8 cellular contexts compared by ENCODE assay signal in the genomic region with DNA sequence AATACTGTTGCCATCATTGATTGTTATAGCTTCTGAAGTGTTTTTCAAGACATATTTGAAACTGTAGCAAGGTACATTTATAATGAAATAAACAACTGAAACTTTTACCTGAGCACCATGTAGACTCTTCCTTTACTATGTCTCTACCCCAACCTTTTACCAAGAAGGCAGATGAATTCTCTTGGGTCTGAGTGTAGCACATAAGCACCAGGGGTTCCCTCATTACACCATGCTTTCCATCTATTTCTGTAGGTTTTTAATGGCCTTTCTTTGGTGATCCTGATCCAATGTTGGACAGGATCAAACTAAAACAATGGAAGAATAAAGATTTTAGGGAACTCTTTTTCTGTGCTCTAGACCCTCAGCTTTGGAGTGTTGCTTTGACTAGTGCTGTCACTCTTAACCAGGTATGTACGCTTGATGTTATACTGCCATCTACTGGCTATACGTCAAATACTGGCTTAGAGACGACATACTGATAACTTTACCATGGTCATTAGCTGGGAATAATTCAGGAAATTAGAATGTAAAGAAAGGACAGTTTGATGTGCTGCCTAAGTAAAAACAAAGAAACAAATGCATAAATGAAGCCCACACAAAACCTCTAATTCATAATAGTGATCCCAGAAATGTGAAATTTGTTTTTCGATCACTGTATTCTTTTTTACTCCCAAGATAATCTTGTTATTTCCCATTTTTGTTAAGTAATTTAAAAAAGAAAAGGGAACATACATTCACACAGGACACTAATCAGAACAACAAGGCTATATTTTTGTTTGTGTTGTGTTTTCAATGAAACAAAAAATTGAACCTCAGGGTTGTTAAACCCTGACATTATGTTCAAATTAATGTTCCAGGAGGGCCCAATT. TPM values are rescaled to one million over a fixed set of nuclear protein-coding genes. Genes with fewer than 3 reads are reported as not detected.
DNase-seq lines count a peak whose midpoint lies in the region; ATAC-seq, FAIRE-seq and TF ChIP-seq lines count a peak whose summit lies in the region.

No MANE protein-coding gene starts in this region.

- POLR2A ChIA-PET in A549 (lab: Yijun Ruan, JAX) (interaction anchor here (0.5 to 0.7 kb wide), 2 partner anchors 486 to 609 kb away, joined by 5 to 6 read pairs; no protein-coding TSS in a partner anchor), HEK293T (lab: Yijun Ruan, JAX) (no interaction called here), RWPE1 (lab: Yijun Ruan, JAX; ENCODE audit: low non-redundant PET) (no interaction called here)

- TF ChIP-seq CTCF in A549 (IDR thresholded peaks at IDR 0.05) = peak; percentile 92
- TF ChIP-seq CTCF in GM12864 (IDR thresholded peaks at IDR 0.05; ENCODE audit: low read depth, low read length, missing control alignments) = peak; percentile 75
- peak; percentile 96 for TF ChIP-seq CTCF in RWPE1 (conservative IDR thresholded peaks at IDR 0.05; ENCODE audit: low read depth)

- H3K4me2 ChIP-seq in A549 = no peak overlapping the region

- TF ChIP-seq RAD21 in A549 (conservative IDR thresholded peaks at IDR 0.05 in 1 of 2, IDR thresholded peaks at IDR 0.05 in 1 of 2) = peak; percentile 91 to 95

- TF ChIP-seq EP300 in A549 (IDR thresholded peaks at IDR 0.05) = no peak

- H3K4me3 ChIP-seq in A549 = no peak overlapping the region
- H3K4me3 ChIP-seq in GM12864 (ENCODE audit: low read depth, low read length) = no peak overlapping the region

- H3K9me3 ChIP-seq in A549 = no peaks in the 10 kb centered on the region

- DNase-seq in A549 (ENCODE audit: low read depth in 1 of 2, low spot score in 1 of 2) = peak; percentile 40 to 77
- DNase-seq in GM12864 (ENCODE audit: low read depth) = peak; percentile 55
- DNase-seq in HEK293T (ENCODE audit: extremely low spot score) = peak; percentile 70
- DNase-seq in M059J (ENCODE audit: low read depth) = peak; percentile 74
- peak; percentile 57 for DNase-seq in RWPE1 (ENCODE audit: low spot score)
- peak; percentile 16 for DNase-seq in epithelial cell of prostate (ENCODE audit: low read depth, low spot score)
- DNase-seq in mucosa of gallbladder (ENCODE audit: low spot score) = peak; percentile 34
- DNase-seq in posterior cingulate gyrus = no peak

- no peaks in the 10 kb centered on the region for H3K4me1 ChIP-seq in A549

- H3K27ac ChIP-seq in A549 (no peak overlapping the region), RWPE1 (no peak overlapping the region), epithelial cell of prostate (no peak overlapping the region)

- peak; percentile 96 for FAIRE-seq in A549 (lab: Jason Lieb, UNC)

- intact Hi-C loops in posterior cingulate gyrus (cut with DNase I) = loop anchor here (1.0 to 5.0 kb wide), 4 partner anchors 169 to 1186 kb away; a partner anchor contains a TSS

- ATAC-seq in A549 = peak; percentile 97 to 99

- CTCF ChIA-PET in A549 (lab: Yijun Ruan, JAX) (interaction anchor here (0.5 to 5.1 kb wide), 57 partner anchors 8 to 1653 kb away, joined by 3 to 35 read pairs (median 4); a partner anchor contains a TSS), HEK293T (lab: Yijun Ruan, JAX) (interaction anchor here (0.8 to 1.5 kb wide), 3 partner anchors 226 to 486 kb away, joined by 4 read pairs; no protein-coding TSS in a partner anchor), RWPE1 (lab: Yijun Ruan, JAX) (interaction anchor here (0.5 to 1.3 kb wide), 33 partner anchors 7 to 1520 kb away, joined by 3 to 7 read pairs (median 3); a partner anchor contains a TSS)

- no peak for TF ChIP-seq POLR2A in A549 (IDR thresholded peaks at IDR 0.05; ENCODE audit: low read length)

- 8% methylated on average over 4 of the region's 4 CpGs for WGBS in A549 (ENCODE audit: missing lambda C conversion rate)

TF ChIP-seq in A549, 52 proteins besides CTCF, POLR2A, EP300 and RAD21:
- TF ChIP-seq NPAS2 (CRISPR knock-in tag; IDR thresholded peaks at IDR 0.05; ENCODE audit: borderline replicate concordance) = no peak
- peak; percentile 79 for TF ChIP-seq SMC3 (IDR thresholded peaks at IDR 0.05)

TF ChIP-seq in HEK293T, 16 proteins besides CTCF, POLR2A, EP300 and RAD21:
- TF ChIP-seq ARNT (IDR thresholded peaks at IDR 0.05) = 0 out of 2 replicates have a peak, but pooled peaks have one; percentile 14
- TF ChIP-seq, protein P1, sequence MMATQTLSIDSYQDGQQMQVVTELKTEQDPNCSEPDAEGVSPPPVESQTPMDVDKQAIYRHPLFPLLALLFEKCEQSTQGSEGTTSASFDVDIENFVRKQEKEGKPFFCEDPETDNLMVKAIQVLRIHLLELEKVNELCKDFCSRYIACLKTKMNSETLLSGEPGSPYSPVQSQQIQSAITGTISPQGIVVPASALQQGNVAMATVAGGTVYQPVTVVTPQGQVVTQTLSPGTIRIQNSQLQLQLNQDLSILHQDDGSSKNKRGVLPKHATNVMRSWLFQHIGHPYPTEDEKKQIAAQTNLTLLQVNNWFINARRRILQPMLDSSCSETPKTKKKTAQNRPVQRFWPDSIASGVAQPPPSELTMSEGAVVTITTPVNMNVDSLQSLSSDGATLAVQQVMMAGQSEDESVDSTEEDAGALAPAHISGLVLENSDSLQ (IDR thresholded peaks at IDR 0.05) = peak; percentile 94
- no peak for TF ChIP-seq SUZ12 (IDR thresholded peaks at IDR 0.05)
- TF ChIP-seq TARDBP (IDR thresholded peaks at IDR 0.05) = no peak
- TF ChIP-seq FOXK2 (IDR thresholded peaks at IDR 0.05) = no peak
- TF ChIP-seq SP1 (IDR thresholded peaks at IDR 0.05) = no peak
- no peak for TF ChIP-seq CTBP1 (IDR thresholded peaks at IDR 0.05; ENCODE audit: borderline replicate concordance)

RNA-seq across cellular contexts. Expression of a gene that starts 30.7 kb away (rescaled TPM):
- polyA plus RNA-seq in A549 (2011; rRNA removed) (not detected in 2 replicates), A549 (2017; fragmentation: RNase III; extraction: RNeasy Plus Mini Kit Qiagen cat#74134 plus additional on column Dnase treatment) (not detected in 3 replicates)
- not detected in 2 replicates for polyA plus RNA-seq in A549 (2012; cell fraction: cytosol; rRNA removed)
- not detected in 2 replicates for polyA plus RNA-seq in A549 (2012; cell fraction: nucleus; rRNA removed)
- not detected in 2 replicates for polyA minus RNA-seq in A549 (2011; rRNA and poly(A)+ RNA removed)
- not detected in 2 replicates for total RNA-seq in M059J (2014; rRNA removed; shearing (Covaris generic))
- total RNA-seq in mucosa of gallbladder = not detected

RNA-seq across cellular contexts. Expression of a gene that starts 33.2 kb away (rescaled TPM):
- polyA plus RNA-seq in A549 (2011; rRNA removed) = not detected in 2 replicates
- not detected in 2 replicates for polyA plus RNA-seq in A549 (2012; cell fraction: cytosol; rRNA removed)
- polyA plus RNA-seq in A549 (2012; cell fraction: nucleus; rRNA removed) = not detected in 2 replicates
- not detected in 3 replicates for polyA plus RNA-seq in A549 (2017; fragmentation: RNase III; extraction: RNeasy Plus Mini Kit Qiagen cat#74134 plus additional on column Dnase treatment)
- polyA minus RNA-seq in A549 (2011; rRNA and poly(A)+ RNA removed) = not detected in 2 replicates
- 0.52 TPM in 1 of 2 replicates, not detected in the other for total RNA-seq in M059J (2014; rRNA removed; shearing (Covaris generic))
- total RNA-seq in mucosa of gallbladder = not detected

RNA-seq across cellular contexts. Expression of a gene that starts 55.5 kb away (rescaled TPM):
- polyA plus RNA-seq in A549 (2011; rRNA removed) = not detected in 2 replicates
- not detected in 2 replicates for polyA plus RNA-seq in A549 (2012; cell fraction: cytosol; rRNA removed)
- not detected in 2 replicates for polyA plus RNA-seq in A549 (2012; cell fraction: nucleus; rRNA removed)
- polyA plus RNA-seq in A549 (2017; fragmentation: RNase III; extraction: RNeasy Plus Mini Kit Qiagen cat#74134 plus additional on column Dnase treatment) = not detected in 3 replicates
- polyA minus RNA-seq in A549 (2011; rRNA and poly(A)+ RNA removed) = not detected in 2 replicates
- not detected in 2 replicates for total RNA-seq in M059J (2014; rRNA removed; shearing (Covaris generic))
- not detected for total RNA-seq in mucosa of gallbladder

Comparison
In these comparisons a context has a peak if more than half of its experiments do, and no peak if none do; other contexts are left out.
1. DNase-seq: peak in A549 (2 of 2), GM12864 (single experiment), HEK293T (single experiment), M059J (single experiment), RWPE1 (single experiment), epithelial cell of prostate (single experiment) and mucosa of gallbladder (single experiment); none in posterior cingulate gyrus (0 of 10).
2. Peak in every context shown above with its lines, with median percentiles within 50 percentile points of each other: CTCF ChIP-seq.